ENCODE assay signal across 25 cellular contexts in genomic region chr9:88186495-88187110, GRCh38. TPM values are rescaled to one million over a fixed set of nuclear protein-coding genes. Genes with fewer than 3 reads are reported as not detected.
A peak's percentile ranks its signal among the peaks of the same experiment; 100 is the strongest.
DNase-seq lines count a peak whose midpoint lies in the region; ATAC-seq, FAIRE-seq and TF ChIP-seq lines count a peak whose summit lies in the region.
"Had no signal": no experiment of that assay in that cellular context is flagged by ENCODE, and none has a peak within 500 bp of the region (broad histone marks: within the 10 kb centered on the region; RNA-seq: fewer than 3 reads in every experiment).

No MANE protein-coding gene starts in this region.

- no peaks in the 10 kb centered on the region for H4K20me1 ChIP-seq in HepG2 (ENCODE audit: insufficient read depth, low read length)

- H3K9ac ChIP-seq in HepG2 (ENCODE audit: insufficient read depth, low read depth, low read length), result no peak overlapping the region

- 18% methylated on average over 3 of the region's 3 CpGs for WGBS in HepG2 (ENCODE audit: low lambda C conversion rate)
- 86% methylated on average over 3 of the region's 3 CpGs for WGBS in right lobe of liver (ENCODE audit: insufficient coverage, low coverage, low lambda C conversion rate, missing lambda C conversion rate)
- WGBS in esophagus muscularis mucosa, result 88% methylated on average over 3 of the region's 3 CpGs

- TF ChIP-seq EP300 in HepG2 (IDR thresholded peaks at IDR 0.05; ENCODE audit: low read depth in 2 of 2, low read length in 2 of 2) (no peak), HepG2 (CRISPR knock-in tag; IDR thresholded peaks at IDR 0.05; ENCODE audit: borderline replicate concordance) (no peak), esophagus muscularis mucosa (IDR thresholded peaks at IDR 0.05) (no peak)

- intact Hi-C loops in HepG2 (cut with micrococcal nuclease; ENCODE audit: unreplicated experiment), result no loop called here
- intact Hi-C loops in right lobe of liver (cut with DNase I), result no loop called here
- intact Hi-C loops in esophagus muscularis mucosa (cut with DNase I), result no loop called here

- no peak overlapping the region for H2AFZ ChIP-seq in HepG2 (ENCODE audit: low read length)
- H2AFZ ChIP-seq: GM23338 had no signal

- no peaks in the 10 kb centered on the region for H3K79me2 ChIP-seq in HepG2 (ENCODE audit: insufficient read depth, low read length)

- TF ChIP-seq CTCF in HepG2 (CRISPR knock-in tag; IDR thresholded peaks at IDR 0.05), result no peak
- no peak for TF ChIP-seq CTCF in right lobe of liver (IDR thresholded peaks at IDR 0.05)
- no peak for TF ChIP-seq CTCF in esophagus muscularis mucosa (IDR thresholded peaks at IDR 0.05)

- DNase-seq in HepG2 (ENCODE audit: low spot score) (no peak), right lobe of liver (no peak), H54 (ENCODE audit: insufficient read length, low spot score) (no peak), esophagus muscularis mucosa (ENCODE audit: extremely low spot score) (peak; percentile 85), putamen (ENCODE audit: low spot score) (peak; percentile 44), cerebellar nuclear complex (lab: John Stamatoyannopoulos, UW) (no peak), NCI-H2029 (lab: John Stamatoyannopoulos, UW) (no peak)
- DNase-seq: CD4-positive, alpha-beta T cell; CD8-positive, alpha-beta memory T cell; DMS 273 treated with DMSO at 0.1 percent for 48 hours; DMS79; EL; GDM1; HFFc6 had no signal

- in situ Hi-C loops in HepG2 (cut with HindIII; ENCODE audit: extremely low pct_ligation_motif_present, low pct_unique_long_range_greater_than_20kb), result no loop called here

- H3K27me3 ChIP-seq in HepG2 (ENCODE audit: control insufficient read depth in 1 of 2, insufficient read depth in 2 of 2, low read length in 2 of 2) (no peaks in the 10 kb centered on the region; a peak in 1 of 5 replicates), right lobe of liver (no peaks in the 10 kb centered on the region), esophagus muscularis mucosa (no peaks in the 10 kb centered on the region)

- TF ChIP-seq RAD21 in HepG2 (CRISPR knock-in tag; IDR thresholded peaks at IDR 0.05), result no peak

- TF ChIP-seq POLR2A in HepG2 (IDR thresholded peaks at IDR 0.05; ENCODE audit: insufficient read depth in 1 of 2, low read depth in 2 of 2, low read length in 2 of 2) (no peak), right lobe of liver (IDR thresholded peaks at IDR 0.05) (no peak), H54 (IDR thresholded peaks at IDR 0.05; ENCODE audit: low read depth, low read length) (no peak), esophagus muscularis mucosa (IDR thresholded peaks at IDR 0.05; ENCODE audit: low read depth) (no peak)

- FAIRE-seq in HepG2 (lab: Jason Lieb, UNC), result no peak
- FAIRE-seq in H54 (lab: Jason Lieb, UNC), result peak; percentile 55
- FAIRE-seq: A204.1, D721Med, GM12878, GM19239 had no signal

- no peak overlapping the region for H3K27ac ChIP-seq in HepG2 (ENCODE audit: extremely low read length, insufficient read depth, low read length)
- H3K27ac ChIP-seq in right lobe of liver, result no peak overlapping the region
- no peak overlapping the region for H3K27ac ChIP-seq in esophagus muscularis mucosa (replicated peaks in 1 of 4)
- H3K27ac ChIP-seq: 22Rv1 had no signal

- POLR2A ChIA-PET in HepG2 (lab: Yijun Ruan, JAX), result no interaction called here

- ATAC-seq in HepG2, result no peak
- ATAC-seq in right lobe of liver, result no peak
- no peak for ATAC-seq in HG03135 (IDR thresholded peaks at IDR 0.05; ENCODE audit: unreplicated experiment)
- ATAC-seq: GM12878, GM23338 had no signal

- H3K4me2 ChIP-seq in HepG2 (ENCODE audit: low read depth, low read length), result no peak overlapping the region
- H3K4me2 ChIP-seq: GM23338 had no signal

- CTCF ChIA-PET in HepG2 (lab: Yijun Ruan, JAX; ENCODE audit: low intra/inter-chr PET ratio, low total read pairs), result no interaction called here

- no TSS peak for BruUV-seq in HepG2 (replicated peaks; lab: Mats Ljungman, UMichigan)

- H3K9me3 ChIP-seq in HepG2 (ENCODE audit: low read length) (no peaks in the 10 kb centered on the region), right lobe of liver (no peaks in the 10 kb centered on the region), esophagus muscularis mucosa (no peaks in the 10 kb centered on the region)
- H3K9me3 ChIP-seq: HAP-1 had no signal

- no peaks in the 10 kb centered on the region for H3K36me3 ChIP-seq in HepG2 (replicated peaks in 1 of 2; ENCODE audit: control insufficient read depth in 1 of 2, insufficient read depth in 2 of 2, low read length in 2 of 2)
- no peaks in the 10 kb centered on the region for H3K36me3 ChIP-seq in right lobe of liver
- H3K36me3 ChIP-seq in esophagus muscularis mucosa, result no peaks in the 10 kb centered on the region
- H3K36me3 ChIP-seq: HAP-1 had no signal

- no peak overlapping the region for H3K4me3 ChIP-seq in HepG2 (replicated peaks in 1 of 3; ENCODE audit: insufficient read depth in 1 of 3, low read depth in 2 of 3, low read length in 3 of 3)
- H3K4me3 ChIP-seq in right lobe of liver, result no peak overlapping the region
- H3K4me3 ChIP-seq in esophagus muscularis mucosa, result no peak overlapping the region
- H3K4me3 ChIP-seq: GM12878, GM23338, HAP-1 had no signal

- H3K4me1 ChIP-seq in HepG2 (ENCODE audit: insufficient read depth, low read length) (no peaks in the 10 kb centered on the region), right lobe of liver (peaks cover 0 to 4% (median 0%) of the 10 kb centered on the region in 4 donors), esophagus muscularis mucosa (peaks cover 0 to 14% (median 10%) of the 10 kb centered on the region in 4 donors)
- H3K4me1 ChIP-seq: HAP-1 had no signal

TF ChIP-seq in HepG2, 621 proteins besides CTCF, POLR2A, EP300 and RAD21:
- TF ChIP-seq REL (CRISPR knock-in tag; conservative IDR thresholded peaks at IDR 0.05) (no peak), ZNF552 (CRISPR knock-in tag; IDR thresholded peaks at IDR 0.05; ENCODE audit: borderline replicate concordance) (no peak), MAFF (IDR thresholded peaks at IDR 0.05; ENCODE audit: low read depth, low read length) (peak; percentile 50; the same call in 1 of the 2 replicates), MAFK (conservative IDR thresholded peaks at IDR 0.05 in 1 of 2, IDR thresholded peaks at IDR 0.05 in 1 of 2; ENCODE audit: low read length in 2 of 2) (peak; percentile 49 to 67), ZNF296 (CRISPR knock-in tag; conservative IDR thresholded peaks at IDR 0.05) (no peak), MYNN (CRISPR knock-in tag; IDR thresholded peaks at IDR 0.05; ENCODE audit: low read depth) (no peak), LRRFIP1 (CRISPR knock-in tag; conservative IDR thresholded peaks at IDR 0.05) (no peak)

RNA-seq across cellular contexts. Expression of gene SPATA31C2, which starts 48.3 kb away (rescaled TPM):
- total RNA-seq in HepG2 (2016; rRNA removed; fragmentation: Illumina TruSeq; extraction: Trizol) (not detected in 2 replicates), right lobe of liver (not detected), esophagus muscularis mucosa (not detected)
- not detected in 2 replicates for total RNA-seq in HepG2 (2016; cell fraction: cytosol; rRNA removed; fragmentation: Illumina TruSeq; extraction: Trizol; ENCODE audit: low read depth)
- not detected in 2 replicates for total RNA-seq in HepG2 (2016; cell fraction: insoluble cytoplasmic fraction; rRNA removed; fragmentation: Illumina TruSeq; extraction: Trizol)
- not detected in 2 replicates for total RNA-seq in HepG2 (2016; cell fraction: membrane; rRNA removed; fragmentation: Illumina TruSeq; extraction: Trizol)
- total RNA-seq in HepG2 (2016; cell fraction: nucleus; rRNA removed; fragmentation: Illumina TruSeq; extraction: Trizol), result not detected in 2 replicates
- not detected in 2 replicates for polyA plus RNA-seq in HepG2 (2011; rRNA removed)
- polyA plus RNA-seq in HepG2 (2011; cell fraction: cytosol; rRNA removed), result not detected in 2 replicates
- not detected in 2 replicates for polyA plus RNA-seq in HepG2 (2011; cell fraction: nucleus; rRNA removed)
- polyA plus RNA-seq in HepG2 (2012), result not detected in 2 replicates
- polyA plus RNA-seq in HepG2 (2016; cell fraction: cytosol; fragmentation: Illumina TruSeq; extraction: Trizol; ENCODE audit: low read depth), result not detected in 2 replicates
- not detected in 2 replicates for polyA plus RNA-seq in HepG2 (2016; cell fraction: insoluble cytoplasmic fraction; fragmentation: Illumina TruSeq; extraction: Trizol; ENCODE audit: low read depth)
- polyA plus RNA-seq in HepG2 (2016; cell fraction: membrane; fragmentation: Illumina TruSeq; extraction: Trizol; ENCODE audit: low read depth), result not detected in 2 replicates
- not detected in 2 replicates for polyA plus RNA-seq in HepG2 (2016; cell fraction: nucleus; fragmentation: Illumina TruSeq; extraction: Trizol; ENCODE audit: insufficient read depth, low read depth)
- polyA minus RNA-seq in HepG2 (2011; rRNA and poly(A)+ RNA removed; ENCODE audit: low replicate concordance), result not detected in 2 replicates
- polyA minus RNA-seq in HepG2 (2011; cell fraction: cytosol; rRNA and poly(A)+ RNA removed), result not detected in 2 replicates
- polyA minus RNA-seq in HepG2 (2011; cell fraction: nucleus; rRNA and poly(A)+ RNA removed), result not detected in 2 replicates
- total RNA-seq: CD4-positive, alpha-beta T cell; CD8-positive, alpha-beta memory T cell; GM12878; H4; HFFc6 had no signal
- polyA plus RNA-seq: BJ; CD14-positive monocyte; CD8-positive, alpha-beta memory T cell; GM12878 had no signal

Comparison
In these comparisons a context has a peak if more than half of its experiments do, and no peak if none do; other contexts are left out.
1. DNase-seq: peak in esophagus muscularis mucosa (single experiment) and putamen (single experiment); none in HepG2 (single experiment), right lobe of liver (0 of 3), H54 (single experiment), cerebellar nuclear complex (0 of 2) and NCI-H2029 (single experiment).